In genomic region chr2:215015421-215015820, GRCh38 we compare ENCODE assay signal across 24 cellular contexts.
DNase-seq lines count a peak whose midpoint lies in the region; ATAC-seq, FAIRE-seq and TF ChIP-seq lines count a peak whose summit lies in the region.
"Had no signal": no experiment of that assay in that cellular context is flagged by ENCODE, and none has a peak within 500 bp of the region (broad histone marks: within the 10 kb centered on the region; RNA-seq: fewer than 3 reads in every experiment).

No MANE protein-coding gene starts in this region.

- H4K8ac ChIP-seq in trophoblast cell (ENCODE audit: low read depth, low read length), result no peak overlapping the region

- H2BK12ac ChIP-seq in trophoblast cell (ENCODE audit: low read length), result no peak overlapping the region

- no peaks in the 10 kb centered on the region for H4K20me1 ChIP-seq in PC-3 (ENCODE audit: low read length)
- H4K20me1 ChIP-seq: BLaER1 treated with 17β-estradiol and CSF1 and Interleukin-3, amounts not matched to agents 10 nM and 100 nM had no signal

- H3F3A ChIP-seq in PC-3 (ENCODE audit: low read length, unreplicated experiment), result no peaks in the 10 kb centered on the region

- WGBS in trophoblast cell (ENCODE audit: extremely low coverage, insufficient coverage, insufficient read length), result no CpG with 5 or more reads among the region's 3 CpGs

- DNase-seq in PC-3 (peak; percentile 17), bronchial epithelial cell (ENCODE audit: low read depth) (peak; percentile 12), trophoblast cell (peak; percentile 21 to 82), NCI-H1092 treated with DMSO at 0.1 percent for 48 hours (lab: John Stamatoyannopoulos, UW) (no peak), germinal center (ENCODE audit: low spot score) (no peak), left colon (no peak)
- DNase-seq: AML-193; CD4-positive, alpha-beta T cell; CD8-positive, alpha-beta memory T cell; COR-L47; DMS 273 treated with DMSO at 0.1 percent for 48 hours; DMS153; DMS53; DMS79; DND-41; EL; GDM1 had no signal

- no peak overlapping the region for H4K12ac ChIP-seq in trophoblast cell (ENCODE audit: low read depth, low read length)

- ATAC-seq in PC-3, result no peak
- no peak for ATAC-seq in left colon
- ATAC-seq: A549, GM12878 had no signal

- no peaks in the 10 kb centered on the region for H3K79me1 ChIP-seq in trophoblast cell (ENCODE audit: low read length)

- H3K9me2 ChIP-seq in PC-3 (replicated peaks; ENCODE audit: low read length), result no peaks in the 10 kb centered on the region

- H2AFZ ChIP-seq in PC-3 (ENCODE audit: low read length), result no peak overlapping the region
- no peak overlapping the region for H2AFZ ChIP-seq in trophoblast cell (ENCODE audit: insufficient read depth, low read length, poor library complexity)

- no peak overlapping the region for H2BK5ac ChIP-seq in trophoblast cell (ENCODE audit: low read depth, low read length, poor library complexity)

- H3K79me2 ChIP-seq in PC-3 (ENCODE audit: low read length) (no peaks in the 10 kb centered on the region), trophoblast cell (ENCODE audit: control insufficient read depth, insufficient read depth, low read length, poor library complexity) (no peaks in the 10 kb centered on the region)

- H3K4me3 ChIP-seq in PC-3 (ENCODE audit: low read length), result no peak overlapping the region
- H3K4me3 ChIP-seq in bronchial epithelial cell (ENCODE audit: low read depth, low read length), result no peak overlapping the region
- no peak overlapping the region for H3K4me3 ChIP-seq in trophoblast cell (ENCODE audit: low read depth, low read length)
- H3K4me3 ChIP-seq: A549; BLaER1 treated with 17β-estradiol and CSF1 and Interleukin-3, amounts not matched to agents 10 nM and 100 nM; GM12878 had no signal

- no peak overlapping the region for H3K18ac ChIP-seq in trophoblast cell (ENCODE audit: low read length)

- H2BK120ac ChIP-seq in trophoblast cell (ENCODE audit: insufficient read depth, low read length, poor library complexity), result no peak overlapping the region

- H3K9ac ChIP-seq in PC-3 (ENCODE audit: low read length) (no peak overlapping the region), trophoblast cell (ENCODE audit: low read length) (no peak overlapping the region)
- H3K9ac ChIP-seq: BLaER1 treated with 17β-estradiol and CSF1 and Interleukin-3, amounts not matched to agents 10 nM and 100 nM had no signal

- no peak for FAIRE-seq in bronchial epithelial cell (lab: Jason Lieb, UNC)
- FAIRE-seq: A549, GM12878, GM12892, GM18507 had no signal

- H3K27me3 ChIP-seq in PC-3 (ENCODE audit: low read length) (no peaks in the 10 kb centered on the region), bronchial epithelial cell (ENCODE audit: control insufficient read depth, insufficient read depth, low read length) (no peaks in the 10 kb centered on the region), trophoblast cell (ENCODE audit: insufficient read depth, low read length) (no peaks in the 10 kb centered on the region)
- H3K27me3 ChIP-seq: BLaER1 treated with 17β-estradiol and CSF1 and Interleukin-3, amounts not matched to agents 10 nM and 100 nM had no signal

- H3K23ac ChIP-seq in trophoblast cell (ENCODE audit: low read length), result no peak overlapping the region

- H3K27ac ChIP-seq in PC-3 (ENCODE audit: low read length) (no peak overlapping the region), trophoblast cell (ENCODE audit: low read depth, low read length) (no peak overlapping the region)
- H3K27ac ChIP-seq: 22Rv1, A549, C4-2B had no signal

- intact Hi-C loops in PC-3 (cut with micrococcal nuclease) (no loop called here), left colon (cut with DNase I, micrococcal nuclease) (no loop called here)

- H3K36me3 ChIP-seq in PC-3 (ENCODE audit: low read depth, low read length) (no peaks in the 10 kb centered on the region), bronchial epithelial cell (ENCODE audit: control insufficient read depth, insufficient read depth, low read length) (no peaks in the 10 kb centered on the region), trophoblast cell (ENCODE audit: control insufficient read depth in 1 of 2, insufficient read depth in 2 of 2, low read length in 2 of 2) (no peaks in the 10 kb centered on the region)

- H3K4ac ChIP-seq in trophoblast cell (ENCODE audit: low read depth, low read length), result no peak overlapping the region

- H2AK5ac ChIP-seq in trophoblast cell (ENCODE audit: low read length), result no peak overlapping the region

- BruUV-seq in PC-3 (replicated peaks; lab: Mats Ljungman, UMichigan), result no TSS peak

- H3K9me3 ChIP-seq in PC-3 (ENCODE audit: low read length) (no peaks in the 10 kb centered on the region), trophoblast cell (ENCODE audit: insufficient read depth, low read depth, low read length) (no peaks in the 10 kb centered on the region)
- H3K9me3 ChIP-seq: A549 had no signal

- H3K4me1 ChIP-seq in PC-3 (ENCODE audit: insufficient read depth, low read length), result no peaks in the 10 kb centered on the region
- H3K4me1 ChIP-seq in trophoblast cell (ENCODE audit: control insufficient read depth in 1 of 2, insufficient read depth in 2 of 2, low read length in 2 of 2), result no peaks in the 10 kb centered on the region
- H3K4me1 ChIP-seq: A549 had no signal

- no peak for TF ChIP-seq CTCF in PC-3 (conservative IDR thresholded peaks at IDR 0.05; ENCODE audit: low read depth, low read length)
- TF ChIP-seq CTCF in bronchial epithelial cell (IDR thresholded peaks at IDR 0.05; ENCODE audit: insufficient read depth, low read length, severe bottlenecking), result no peak

- no peak overlapping the region for H4K91ac ChIP-seq in trophoblast cell (ENCODE audit: low read depth, low read length)

- CTCF ChIA-PET in PC-3 (lab: Charles Lee), result no interaction called here

- POLR2A ChIA-PET in PC-3 (lab: Charles Lee; ENCODE audit: unreplicated experiment), result no interaction called here

- H3K4me2 ChIP-seq in PC-3 (ENCODE audit: low read length) (no peak overlapping the region), trophoblast cell (ENCODE audit: low read length) (no peak overlapping the region)
- H3K4me2 ChIP-seq: A549; BLaER1 treated with 17β-estradiol and CSF1 and Interleukin-3, amounts not matched to agents 10 nM and 100 nM had no signal

- H3K14ac ChIP-seq in trophoblast cell (ENCODE audit: low read length), result no peak overlapping the region

Comparison
In these comparisons a context has a peak if more than half of its experiments do, and no peak if none do; other contexts are left out.
1. DNase-seq: peak in PC-3 (single experiment), bronchial epithelial cell (single experiment) and trophoblast cell (2 of 2); none in NCI-H1092 treated with DMSO at 0.1 percent for 48 hours (single experiment), germinal center (single experiment) and left colon (0 of 2).